1 cellular context compared by ENCODE assay signal in genomic region chr4:151114986-151115385, GRCh38.
TF ChIP-seq lines count a peak whose summit lies in the region.

No MANE protein-coding gene starts in this region.

TF ChIP-seq in K562, 482 proteins besides CTCF, POLR2A, EP300 and RAD21:
- no peak for TF ChIP-seq SAFB2 (IDR thresholded peaks at IDR 0.05; ENCODE audit: borderline replicate concordance, low read depth, low read length, severe bottlenecking)
- TF ChIP-seq SETDB1 (IDR thresholded peaks at IDR 0.05; ENCODE audit: low read length), result no peak
- peak; percentile 23; the same call in 1 of the 2 replicates for TF ChIP-seq ATF3 (IDR thresholded peaks at IDR 0.05)
- TF ChIP-seq ATF3 (CRISPR knock-in tag; conservative IDR thresholded peaks at IDR 0.05), result no peak
